In the genomic region with DNA sequence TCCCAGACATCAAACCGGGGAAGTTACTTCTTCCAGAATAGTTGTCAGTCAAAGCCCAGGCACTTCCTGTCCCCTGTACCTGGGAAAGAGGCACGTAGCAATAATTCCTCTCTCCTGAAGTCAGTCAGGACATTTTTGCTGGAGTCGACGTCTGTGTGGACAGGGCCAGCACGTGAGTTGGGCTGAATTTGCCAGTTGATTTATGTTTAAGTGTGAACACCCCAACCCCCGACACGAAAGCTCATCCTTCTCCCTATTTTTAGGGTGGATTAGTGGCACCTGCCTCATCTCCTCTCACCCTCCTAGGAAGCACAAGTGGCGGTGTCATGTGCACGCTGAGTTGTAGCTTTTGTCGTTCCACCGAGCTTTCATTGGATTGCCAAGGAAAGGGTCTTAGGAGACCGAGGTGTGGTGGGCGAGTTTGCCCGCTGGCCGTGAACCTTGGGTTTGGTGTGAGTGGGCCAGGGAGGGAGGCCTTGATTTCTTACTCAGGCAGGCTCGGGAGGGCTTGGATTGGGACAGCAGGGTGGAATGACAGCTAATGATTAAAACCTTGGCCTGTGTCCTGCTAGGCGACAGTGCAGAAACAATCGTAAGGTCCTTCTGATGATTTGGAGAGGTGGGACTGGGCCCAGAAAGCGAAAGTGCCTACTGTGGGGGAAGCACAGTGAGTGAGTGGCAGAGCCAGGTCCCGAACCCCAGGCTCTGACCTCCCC, we compare ENCODE assay signal across 1 cellular context.
TF ChIP-seq lines count a peak whose summit lies in the region.

No MANE protein-coding gene starts in this region.

TF ChIP-seq in HepG2, 621 proteins besides CTCF, POLR2A, EP300 and RAD21 (continued from another document):
- TF ChIP-seq, protein P1, sequence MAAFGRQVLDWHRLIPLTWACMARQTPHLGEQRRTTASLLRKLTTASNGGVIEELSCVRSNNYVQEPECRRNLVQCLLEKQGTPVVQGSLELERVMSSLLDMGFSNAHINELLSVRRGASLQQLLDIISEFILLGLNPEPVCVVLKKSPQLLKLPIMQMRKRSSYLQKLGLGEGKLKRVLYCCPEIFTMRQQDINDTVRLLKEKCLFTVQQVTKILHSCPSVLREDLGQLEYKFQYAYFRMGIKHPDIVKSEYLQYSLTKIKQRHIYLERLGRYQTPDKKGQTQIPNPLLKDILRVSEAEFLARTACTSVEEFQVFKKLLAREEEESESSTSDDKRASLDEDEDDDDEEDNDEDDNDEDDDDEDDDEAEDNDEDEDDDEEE (CRISPR knock-in tag; IDR thresholded peaks at IDR 0.05): 0 out of 2 replicates have a peak, but pooled peaks have one; percentile 8
- TF ChIP-seq NFRKB (IDR thresholded peaks at IDR 0.05) (no peak), TAF1 (CRISPR knock-in tag; IDR thresholded peaks at IDR 0.05) (0 out of 2 replicates have a peak, but pooled peaks have one; percentile 2), ZNF788 (CRISPR knock-in tag; IDR thresholded peaks at IDR 0.05; ENCODE audit: borderline replicate concordance) (no peak), HDAC1 (CRISPR knock-in tag; IDR thresholded peaks at IDR 0.05) (0 out of 2 replicates have a peak, but pooled peaks have one; percentile 1), ZNF652 (CRISPR knock-in tag; IDR thresholded peaks at IDR 0.05; ENCODE audit: borderline replicate concordance, low read depth) (no peak), MED1 (CRISPR knock-in tag; IDR thresholded peaks at IDR 0.05) (0 out of 2 replicates have a peak, but pooled peaks have one; percentile 23), ZNF7 (CRISPR knock-in tag; IDR thresholded peaks at IDR 0.05) (peak; percentile 5; the same call in 1 of the 2 replicates)
- TF ChIP-seq, protein P2, sequence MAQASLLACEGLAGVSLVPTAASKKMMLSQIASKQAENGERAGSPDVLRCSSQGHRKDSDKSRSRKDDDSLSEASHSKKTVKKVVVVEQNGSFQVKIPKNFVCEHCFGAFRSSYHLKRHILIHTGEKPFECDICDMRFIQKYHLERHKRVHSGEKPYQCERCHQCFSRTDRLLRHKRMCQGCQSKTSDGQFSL (CRISPR knock-in tag; IDR thresholded peaks at IDR 0.05): no peak
- TF ChIP-seq, protein P3, sequence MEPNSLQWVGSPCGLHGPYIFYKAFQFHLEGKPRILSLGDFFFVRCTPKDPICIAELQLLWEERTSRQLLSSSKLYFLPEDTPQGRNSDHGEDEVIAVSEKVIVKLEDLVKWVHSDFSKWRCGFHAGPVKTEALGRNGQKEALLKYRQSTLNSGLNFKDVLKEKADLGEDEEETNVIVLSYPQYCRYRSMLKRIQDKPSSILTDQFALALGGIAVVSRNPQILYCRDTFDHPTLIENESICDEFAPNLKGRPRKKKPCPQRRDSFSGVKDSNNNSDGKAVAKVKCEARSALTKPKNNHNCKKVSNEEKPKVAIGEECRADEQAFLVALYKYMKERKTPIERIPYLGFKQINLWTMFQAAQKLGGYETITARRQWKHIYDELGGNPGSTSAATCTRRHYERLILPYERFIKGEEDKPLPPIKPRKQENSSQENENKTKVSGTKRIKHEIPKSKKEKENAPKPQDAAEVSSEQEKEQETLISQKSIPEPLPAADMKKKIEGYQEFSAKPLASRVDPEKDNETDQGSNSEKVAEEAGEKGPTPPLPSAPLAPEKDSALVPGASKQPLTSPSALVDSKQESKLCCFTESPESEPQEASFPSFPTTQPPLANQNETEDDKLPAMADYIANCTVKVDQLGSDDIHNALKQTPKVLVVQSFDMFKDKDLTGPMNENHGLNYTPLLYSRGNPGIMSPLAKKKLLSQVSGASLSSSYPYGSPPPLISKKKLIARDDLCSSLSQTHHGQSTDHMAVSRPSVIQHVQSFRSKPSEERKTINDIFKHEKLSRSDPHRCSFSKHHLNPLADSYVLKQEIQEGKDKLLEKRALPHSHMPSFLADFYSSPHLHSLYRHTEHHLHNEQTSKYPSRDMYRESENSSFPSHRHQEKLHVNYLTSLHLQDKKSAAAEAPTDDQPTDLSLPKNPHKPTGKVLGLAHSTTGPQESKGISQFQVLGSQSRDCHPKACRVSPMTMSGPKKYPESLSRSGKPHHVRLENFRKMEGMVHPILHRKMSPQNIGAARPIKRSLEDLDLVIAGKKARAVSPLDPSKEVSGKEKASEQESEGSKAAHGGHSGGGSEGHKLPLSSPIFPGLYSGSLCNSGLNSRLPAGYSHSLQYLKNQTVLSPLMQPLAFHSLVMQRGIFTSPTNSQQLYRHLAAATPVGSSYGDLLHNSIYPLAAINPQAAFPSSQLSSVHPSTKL (CRISPR knock-in tag; IDR thresholded peaks at IDR 0.05): 0 out of 2 replicates have a peak, but pooled peaks have one; percentile 9
- TF ChIP-seq, protein P4, sequence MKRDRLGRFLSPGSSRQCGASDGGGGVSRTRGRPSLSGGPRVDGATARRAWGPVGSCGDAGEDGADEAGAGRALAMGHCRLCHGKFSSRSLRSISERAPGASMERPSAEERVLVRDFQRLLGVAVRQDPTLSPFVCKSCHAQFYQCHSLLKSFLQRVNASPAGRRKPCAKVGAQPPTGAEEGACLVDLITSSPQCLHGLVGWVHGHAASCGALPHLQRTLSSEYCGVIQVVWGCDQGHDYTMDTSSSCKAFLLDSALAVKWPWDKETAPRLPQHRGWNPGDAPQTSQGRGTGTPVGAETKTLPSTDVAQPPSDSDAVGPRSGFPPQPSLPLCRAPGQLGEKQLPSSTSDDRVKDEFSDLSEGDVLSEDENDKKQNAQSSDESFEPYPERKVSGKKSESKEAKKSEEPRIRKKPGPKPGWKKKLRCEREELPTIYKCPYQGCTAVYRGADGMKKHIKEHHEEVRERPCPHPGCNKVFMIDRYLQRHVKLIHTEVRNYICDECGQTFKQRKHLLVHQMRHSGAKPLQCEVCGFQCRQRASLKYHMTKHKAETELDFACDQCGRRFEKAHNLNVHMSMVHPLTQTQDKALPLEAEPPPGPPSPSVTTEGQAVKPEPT (CRISPR knock-in tag; IDR thresholded peaks at IDR 0.05; ENCODE audit: low read depth): no peak
- TF ChIP-seq, protein P5, sequence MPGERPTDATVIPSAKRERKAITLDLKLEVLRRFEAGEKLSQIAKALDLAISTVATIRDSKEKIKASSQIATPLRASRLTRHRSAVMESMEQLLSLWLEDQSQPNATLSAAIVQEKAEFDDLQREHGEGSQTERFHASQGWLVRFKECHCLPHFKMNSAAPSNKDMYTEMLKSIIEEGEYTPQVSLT (CRISPR knock-in tag; IDR thresholded peaks at IDR 0.05; ENCODE audit: borderline replicate concordance, low read depth): no peak
- TF ChIP-seq, protein P6, sequence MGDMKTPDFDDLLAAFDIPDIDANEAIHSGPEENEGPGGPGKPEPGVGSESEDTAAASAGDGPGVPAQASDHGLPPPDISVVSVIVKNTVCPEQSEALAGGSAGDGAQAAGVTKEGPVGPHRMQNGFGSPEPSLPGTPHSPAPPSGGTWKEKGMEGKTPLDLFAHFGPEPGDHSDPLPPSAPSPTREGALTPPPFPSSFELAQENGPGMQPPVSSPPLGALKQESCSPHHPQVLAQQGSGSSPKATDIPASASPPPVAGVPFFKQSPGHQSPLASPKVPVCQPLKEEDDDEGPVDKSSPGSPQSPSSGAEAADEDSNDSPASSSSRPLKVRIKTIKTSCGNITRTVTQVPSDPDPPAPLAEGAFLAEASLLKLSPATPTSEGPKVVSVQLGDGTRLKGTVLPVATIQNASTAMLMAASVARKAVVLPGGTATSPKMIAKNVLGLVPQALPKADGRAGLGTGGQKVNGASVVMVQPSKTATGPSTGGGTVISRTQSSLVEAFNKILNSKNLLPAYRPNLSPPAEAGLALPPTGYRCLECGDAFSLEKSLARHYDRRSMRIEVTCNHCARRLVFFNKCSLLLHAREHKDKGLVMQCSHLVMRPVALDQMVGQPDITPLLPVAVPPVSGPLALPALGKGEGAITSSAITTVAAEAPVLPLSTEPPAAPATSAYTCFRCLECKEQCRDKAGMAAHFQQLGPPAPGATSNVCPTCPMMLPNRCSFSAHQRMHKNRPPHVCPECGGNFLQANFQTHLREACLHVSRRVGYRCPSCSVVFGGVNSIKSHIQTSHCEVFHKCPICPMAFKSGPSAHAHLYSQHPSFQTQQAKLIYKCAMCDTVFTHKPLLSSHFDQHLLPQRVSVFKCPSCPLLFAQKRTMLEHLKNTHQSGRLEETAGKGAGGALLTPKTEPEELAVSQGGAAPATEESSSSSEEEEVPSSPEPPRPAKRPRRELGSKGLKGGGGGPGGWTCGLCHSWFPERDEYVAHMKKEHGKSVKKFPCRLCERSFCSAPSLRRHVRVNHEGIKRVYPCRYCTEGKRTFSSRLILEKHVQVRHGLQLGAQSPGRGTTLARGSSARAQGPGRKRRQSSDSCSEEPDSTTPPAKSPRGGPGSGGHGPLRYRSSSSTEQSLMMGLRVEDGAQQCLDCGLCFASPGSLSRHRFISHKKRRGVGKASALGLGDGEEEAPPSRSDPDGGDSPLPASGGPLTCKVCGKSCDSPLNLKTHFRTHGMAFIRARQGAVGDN (CRISPR knock-in tag; IDR thresholded peaks at IDR 0.05): peak; percentile 29
TF ChIP-seq in HepG2: peak in this region for 27.
